24 cellular contexts compared by ENCODE assay signal in genomic region chr19:53130506-53130905, GRCh38. TPM values are rescaled to one million over a fixed set of nuclear protein-coding genes. Genes with fewer than 3 reads are reported as not detected.
DNase-seq lines count a peak whose midpoint lies in the region; ATAC-seq and TF ChIP-seq lines count a peak whose summit lies in the region.
"Had no signal": no experiment of that assay in that cellular context is flagged by ENCODE, and none has a peak within 500 bp of the region (broad histone marks: within the 10 kb centered on the region; RNA-seq: fewer than 3 reads in every experiment).

No MANE protein-coding gene starts in this region.

- H3K4me3 ChIP-seq in Loucy (ENCODE audit: low read length, poor library complexity, severe bottlenecking) (no peak overlapping the region), hepatocyte (no peak overlapping the region), psoas muscle (peak overlapping the region; percentile 78)
- H3K4me3 ChIP-seq: lung, suprapubic skin, vagina had no signal

- H3K9ac ChIP-seq in Loucy (ENCODE audit: low read depth, low read length, poor library complexity, severe bottlenecking) = no peak overlapping the region

- H3K4me1 ChIP-seq in Loucy (ENCODE audit: insufficient read depth, low read length, poor library complexity, severe bottlenecking) = no peaks in the 10 kb centered on the region
- H3K4me1 ChIP-seq in hepatocyte (ENCODE audit: insufficient read depth) = peaks cover 25% of the 10 kb centered on the region
- H3K4me1 ChIP-seq in psoas muscle = peaks cover 5% of the 10 kb centered on the region

- H4K20me1 ChIP-seq in Loucy (ENCODE audit: insufficient read depth, low read length, poor library complexity, severe bottlenecking) (no peaks in the 10 kb centered on the region), hepatocyte (ENCODE audit: insufficient read depth, poor library complexity, severe bottlenecking) (no peaks in the 10 kb centered on the region)

- TF ChIP-seq CTCF in Loucy (conservative IDR thresholded peaks at IDR 0.05; ENCODE audit: low read length) (no peak), hepatocyte (IDR thresholded peaks at IDR 0.05; ENCODE audit: poor library complexity) (no peak), psoas muscle (IDR thresholded peaks at IDR 0.05) (no peak)

- H3F3A ChIP-seq in Loucy (ENCODE audit: low read depth) = no peaks in the 10 kb centered on the region

- H2AFZ ChIP-seq in Loucy (ENCODE audit: low read length) = no peak overlapping the region
- no peak overlapping the region for H2AFZ ChIP-seq in hepatocyte

- intact Hi-C loops in psoas muscle (cut with DNase I) = no loop called here

- H3K9me2 ChIP-seq in Loucy (replicated peaks; ENCODE audit: low read depth, low read length) (no peaks in the 10 kb centered on the region), hepatocyte (replicated peaks; ENCODE audit: insufficient read depth) (no peaks in the 10 kb centered on the region)

- H3K79me2 ChIP-seq in Loucy (ENCODE audit: insufficient read depth, low read length) = peaks cover 11% of the 10 kb centered on the region; the same call in 1 of the 2 replicates
- peaks cover 37% of the 10 kb centered on the region for H3K79me2 ChIP-seq in hepatocyte

- ATAC-seq in psoas muscle (peak; percentile 68 to 74 (median 72)), GM18517 (IDR thresholded peaks at IDR 0.05; ENCODE audit: unreplicated experiment) (no peak), GM21786 (IDR thresholded peaks at IDR 0.05; ENCODE audit: unreplicated experiment) (no peak)
- ATAC-seq: activated T-helper 17 cell treated with anti-CD3 and anti-CD28 coated beads, Interleukin-2, amount 50 U/mL, for 72 hours; stimulated activated memory B cell treated with anti-CD40 and anti-IgM and Interleukin-4, amounts not matched to agents 10 μg/mL and 1 μg/mL and 100 μg/mL, for 72 hours had no signal

- 67% methylated on average over 7 of the region's 7 CpGs for WGBS in hepatocyte (ENCODE audit: low lambda C conversion rate, missing lambda C conversion rate)
- 40 to 44% (median 41%) methylated on average over 7 of the region's 7 CpGs for WGBS in psoas muscle, 3 donors

- H3K27ac ChIP-seq in hepatocyte = peak overlapping the region; percentile 87
- peak overlapping the region; percentile 53 for H3K27ac ChIP-seq in psoas muscle
- H3K27ac ChIP-seq: suprapubic skin, vagina had no signal

- no peaks in the 10 kb centered on the region for H3K36me3 ChIP-seq in Loucy (ENCODE audit: insufficient read depth, low read length)
- no peaks in the 10 kb centered on the region for H3K36me3 ChIP-seq in hepatocyte (replicated peaks; ENCODE audit: insufficient read depth, low read depth)
- H3K36me3 ChIP-seq in psoas muscle (ENCODE audit: insufficient read depth in 1 of 2, low read depth in 1 of 2) = peaks cover 0 to 3% of the 10 kb centered on the region in 2 donors
- H3K36me3 ChIP-seq: suprapubic skin, vagina had no signal

- H3K9me3 ChIP-seq in Loucy (ENCODE audit: insufficient read depth, low read depth, low read length) = no peaks in the 10 kb centered on the region
- H3K9me3 ChIP-seq in hepatocyte (ENCODE audit: low read depth) = no peaks in the 10 kb centered on the region
- no peaks in the 10 kb centered on the region for H3K9me3 ChIP-seq in psoas muscle
- H3K9me3 ChIP-seq: suprapubic skin, vagina had no signal

- H3K27me3 ChIP-seq in Loucy (ENCODE audit: insufficient read depth, low read length, poor library complexity, severe bottlenecking) = no peaks in the 10 kb centered on the region
- H3K27me3 ChIP-seq in hepatocyte = no peaks in the 10 kb centered on the region
- no peaks in the 10 kb centered on the region for H3K27me3 ChIP-seq in psoas muscle (ENCODE audit: insufficient read depth in 3 of 3, low read length in 2 of 3)
- H3K27me3 ChIP-seq: suprapubic skin, vagina had no signal

- H3K4me2 ChIP-seq in Loucy (ENCODE audit: low read depth, low read length, poor library complexity, severe bottlenecking) (peak overlapping the region; percentile 69), hepatocyte (peak overlapping the region; percentile 94)

- DNase-seq in ELF-1 (ENCODE audit: low read depth, low spot score) = peak; percentile 15
- DNase-seq in hepatocyte (ENCODE audit: low spot score) = peak; percentile 15
- DNase-seq in psoas muscle = peak; percentile 25 to 56
- no peak for DNase-seq in NCI-H1105 (lab: John Stamatoyannopoulos, UW)
- DNase-seq: activated B cell treated with CpG ODN at 0.5 μM for 24 hours; activated CD4-positive, alpha-beta T cell treated with anti-CD3 and anti-CD28 coated beads, Interleukin-2, amount 50 U/mL, for 48 hours; activated CD8-positive, alpha-beta memory T cell treated with anti-CD3 and anti-CD28 coated beads, Interleukin-2, amount 50 U/mL, for 48 hours; CD4-positive, CD25-positive, alpha-beta regulatory T cell; cerebellar nuclear complex; foreskin fibroblast; MM.1S; NCI-H1436; NCI-H2171; NCI-H524; SIG-M5; stimulated activated CD4-positive, alpha-beta T cell treated with anti-CD3 and anti-CD28 coated beads, Interleukin-4, amount 100 ng/mL, for 1 hour had no signal

RNA-seq across cellular contexts. Expression of gene ZNF415, which starts 2.2 kb away (rescaled TPM):
- total RNA-seq in hepatocyte (14.6 and 24.1 TPM in 2 replicates), psoas muscle (1 to 10 TPM; 3.9 to 9.2 (median 6.3) TPM)
- polyA plus RNA-seq in hepatocyte (7.4 and 15.2 TPM in 2 replicates), psoas muscle (1 to 10 TPM; 3.9 to 7.8 (median 7.7) TPM)

RNA-seq across cellular contexts. Expression of gene ZNF160, which starts 27.3 kb away (rescaled TPM):
- total RNA-seq in hepatocyte = 52.5 and 53.1 TPM in 2 replicates
- polyA plus RNA-seq in hepatocyte = 23.5 and 28.0 TPM in 2 replicates
- total RNA-seq in psoas muscle = 10 to 100 TPM in 2 of 4 donors, 1 to 10 TPM in 2; 7.5 to 12.4 (median 10.4) TPM
- polyA plus RNA-seq in psoas muscle = 10 to 100 TPM in 1 of 3 donors, 1 to 10 TPM in 2; 4.9 to 12.9 (median 6.9) TPM

RNA-seq across cellular contexts. Expression of gene ZNF347, which starts 28.3 kb away (rescaled TPM):
- total RNA-seq in hepatocyte = 8.3 and 9.2 TPM in 2 replicates
- 3.8 and 7.1 TPM in 2 replicates for polyA plus RNA-seq in hepatocyte
- total RNA-seq in psoas muscle = 1 to 10 TPM; 3.8 to 6.8 (median 5.4) TPM
- 1 to 10 TPM; 2.6 to 6.2 (median 3.4) TPM for polyA plus RNA-seq in psoas muscle

Comparison
In these comparisons a context has a peak if more than half of its experiments do, and no peak if none do; other contexts are left out.
1. ATAC-seq: peak in psoas muscle (4 of 4); none in GM18517 (single experiment) and GM21786 (single experiment).